ENCODE assay signal across 11 cellular contexts in the genomic region with DNA sequence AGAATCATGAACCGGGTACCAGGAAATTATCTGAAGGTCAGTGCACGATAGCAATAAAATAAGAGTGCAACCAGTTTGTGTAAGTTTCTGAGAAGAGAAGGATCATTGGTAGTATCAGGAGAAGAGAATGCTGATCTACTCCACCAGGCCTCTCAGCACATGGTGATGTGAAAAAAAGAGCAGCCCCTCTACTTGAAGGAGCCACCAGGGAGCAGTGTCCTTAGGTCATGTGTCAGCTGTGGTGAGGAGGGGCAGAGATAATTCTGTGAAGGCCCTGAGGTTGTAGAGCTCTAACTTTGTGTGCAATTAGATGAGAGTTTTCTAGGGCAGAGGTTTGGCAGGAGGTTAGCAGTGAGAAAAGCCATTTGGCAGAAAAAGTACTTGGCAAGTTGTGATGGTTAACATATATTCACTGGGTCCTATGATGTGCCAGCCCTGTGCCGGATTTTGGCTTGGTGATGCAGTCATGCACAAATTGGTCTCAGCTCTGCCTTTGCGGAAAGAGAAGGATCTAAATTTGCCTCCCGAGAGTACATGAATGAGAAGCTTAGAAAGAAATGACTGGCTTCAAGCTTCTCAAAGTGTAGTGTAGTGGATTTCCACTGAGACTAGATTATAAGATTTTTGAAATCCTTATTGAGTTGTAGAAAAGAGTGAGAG. TPM values are rescaled to one million over a fixed set of nuclear protein-coding genes. Genes with fewer than 3 reads are reported as not detected.
A peak's percentile ranks its signal among the peaks of the same experiment; 100 is the strongest.
DNase-seq lines count a peak whose midpoint lies in the region; ATAC-seq and TF ChIP-seq lines count a peak whose summit lies in the region.
"Had no signal": no experiment of that assay in that cellular context is flagged by ENCODE, and none has a peak within 500 bp of the region (broad histone marks: within the 10 kb centered on the region; RNA-seq: fewer than 3 reads in every experiment).

No MANE protein-coding gene starts in this region.

- no peak overlapping the region for H3K4me3 Mint-ChIP-seq in WTC11
- no peak overlapping the region for H3K4me3 Mint-ChIP-seq in activated CD4-positive, alpha-beta T cell treated with anti-CD3 and anti-CD28 coated beads for 36 hours
- no peak overlapping the region for H3K4me3 Mint-ChIP-seq in activated CD4-positive, alpha-beta memory T cell treated with anti-CD3 and anti-CD28 coated beads, Interleukin-2, amount 10 ng/mL, durations not matched to agents 7 days and 5 days
- H3K4me3 Mint-ChIP-seq in activated naive CD8-positive, alpha-beta T cell treated with anti-CD3 and anti-CD28 coated beads, Interleukin-2, amount 50 U/mL, for 24 hours: no peak overlapping the region
- H3K4me3 Mint-ChIP-seq: activated CD4-positive, alpha-beta T cell treated with anti-CD3 and anti-CD28 coated beads, Interleukin-2, amount 10 ng/mL, durations not matched to agents 7 days and 5 days had no signal

- DNase-seq in WTC11 (ENCODE audit: low spot score) (peak; percentile 15), NCI-H1092 (lab: John Stamatoyannopoulos, UW) (no peak)
- DNase-seq in activated CD4-positive, alpha-beta T cell treated with anti-CD3 and anti-CD28 coated beads for 36 hours: no peak
- no peak for DNase-seq in activated CD4-positive, alpha-beta memory T cell treated with anti-CD3 and anti-CD28 coated beads, Interleukin-2, amount 10 ng/mL, durations not matched to agents 7 days and 5 days
- no peak for DNase-seq in activated naive CD8-positive, alpha-beta T cell treated with anti-CD3 and anti-CD28 coated beads, Interleukin-2, amount 50 U/mL, for 24 hours
- DNase-seq: activated CD4-positive, alpha-beta T cell treated with anti-CD3 and anti-CD28 coated beads, Interleukin-2, amount 10 ng/mL, durations not matched to agents 7 days and 5 days; brain microvascular endothelial cell; NCI-H510A had no signal

- peaks cover 9% of the 10 kb centered on the region for H3K9me3 Mint-ChIP-seq in WTC11
- H3K9me3 Mint-ChIP-seq in activated CD4-positive, alpha-beta T cell treated with anti-CD3 and anti-CD28 coated beads for 36 hours (ENCODE audit: low read depth): no peaks in the 10 kb centered on the region
- no peaks in the 10 kb centered on the region for H3K9me3 Mint-ChIP-seq in activated CD4-positive, alpha-beta memory T cell treated with anti-CD3 and anti-CD28 coated beads, Interleukin-2, amount 10 ng/mL, durations not matched to agents 7 days and 5 days
- H3K9me3 Mint-ChIP-seq in activated naive CD8-positive, alpha-beta T cell treated with anti-CD3 and anti-CD28 coated beads, Interleukin-2, amount 50 U/mL, for 24 hours: no peaks in the 10 kb centered on the region
- H3K9me3 Mint-ChIP-seq: activated CD4-positive, alpha-beta T cell treated with anti-CD3 and anti-CD28 coated beads, Interleukin-2, amount 10 ng/mL, durations not matched to agents 7 days and 5 days had no signal

- no peaks in the 10 kb centered on the region for H3K27me3 Mint-ChIP-seq in WTC11 (ENCODE audit: low read depth)
- no peaks in the 10 kb centered on the region for H3K27me3 Mint-ChIP-seq in activated CD4-positive, alpha-beta T cell treated with anti-CD3 and anti-CD28 coated beads for 36 hours
- peaks cover 15% of the 10 kb centered on the region for H3K27me3 Mint-ChIP-seq in activated CD4-positive, alpha-beta memory T cell treated with anti-CD3 and anti-CD28 coated beads, Interleukin-2, amount 10 ng/mL, durations not matched to agents 7 days and 5 days
- H3K27me3 Mint-ChIP-seq in activated naive CD8-positive, alpha-beta T cell treated with anti-CD3 and anti-CD28 coated beads, Interleukin-2, amount 50 U/mL, for 24 hours: peaks cover 4% of the 10 kb centered on the region

- no peaks in the 10 kb centered on the region for H3K36me3 Mint-ChIP-seq in WTC11
- no peaks in the 10 kb centered on the region for H3K36me3 Mint-ChIP-seq in activated CD4-positive, alpha-beta T cell treated with anti-CD3 and anti-CD28 coated beads for 36 hours (ENCODE audit: low read depth)
- H3K36me3 Mint-ChIP-seq in activated CD4-positive, alpha-beta memory T cell treated with anti-CD3 and anti-CD28 coated beads, Interleukin-2, amount 10 ng/mL, durations not matched to agents 7 days and 5 days (ENCODE audit: low read depth): no peaks in the 10 kb centered on the region
- H3K36me3 Mint-ChIP-seq in activated naive CD8-positive, alpha-beta T cell treated with anti-CD3 and anti-CD28 coated beads, Interleukin-2, amount 50 U/mL, for 24 hours (ENCODE audit: low read depth): no peaks in the 10 kb centered on the region

- POLR2A ChIA-PET in WTC11 (lab: Charles Lee): no interaction called here
- POLR2A ChIA-PET in activated CD4-positive, alpha-beta T cell treated with anti-CD3 and anti-CD28 coated beads for 36 hours (lab: Charles Lee): no interaction called here
- POLR2A ChIA-PET in activated CD4-positive, alpha-beta memory T cell treated with anti-CD3 and anti-CD28 coated beads, Interleukin-2, amount 10 ng/mL, durations not matched to agents 7 days and 5 days (lab: Charles Lee): interaction anchor here (0.9 to 1.4 kb wide), 2 partner anchors 19 to 89 kb away, joined by 3 to 5 read pairs; a partner anchor contains a TSS

- TF ChIP-seq CTCF in GM12872 (IDR thresholded peaks at IDR 0.05; ENCODE audit: insufficient read depth, low read depth, low read length): peak; percentile 51
- TF ChIP-seq CTCF in WTC11 (IDR thresholded peaks at IDR 0.05): no peak

- H3K27ac Mint-ChIP-seq in WTC11: no peak overlapping the region
- H3K27ac Mint-ChIP-seq in activated CD4-positive, alpha-beta T cell treated with anti-CD3 and anti-CD28 coated beads for 36 hours: no peak overlapping the region
- no peak overlapping the region for H3K27ac Mint-ChIP-seq in activated CD4-positive, alpha-beta memory T cell treated with anti-CD3 and anti-CD28 coated beads, Interleukin-2, amount 10 ng/mL, durations not matched to agents 7 days and 5 days
- no peak overlapping the region for H3K27ac Mint-ChIP-seq in activated naive CD8-positive, alpha-beta T cell treated with anti-CD3 and anti-CD28 coated beads, Interleukin-2, amount 50 U/mL, for 24 hours
- H3K27ac Mint-ChIP-seq: activated CD4-positive, alpha-beta T cell treated with anti-CD3 and anti-CD28 coated beads, Interleukin-2, amount 10 ng/mL, durations not matched to agents 7 days and 5 days had no signal

- ATAC-seq in GM19468 (IDR thresholded peaks at IDR 0.05; ENCODE audit: extremely low read depth, unreplicated experiment) (peak; percentile 51), HG03095 (IDR thresholded peaks at IDR 0.05; ENCODE audit: unreplicated experiment) (peak; percentile 94), WTC11 (peak; percentile 96)
- ATAC-seq in activated CD4-positive, alpha-beta T cell treated with anti-CD3 and anti-CD28 coated beads for 36 hours: no peak
- ATAC-seq in activated naive CD8-positive, alpha-beta T cell treated with anti-CD3 and anti-CD28 coated beads, Interleukin-2, amount 50 U/mL, for 24 hours: no peak

- intact Hi-C loops in activated CD4-positive, alpha-beta T cell treated with anti-CD3 and anti-CD28 coated beads for 36 hours (cut with DNase I, micrococcal nuclease): no loop called here

- no peaks in the 10 kb centered on the region for H3K4me1 Mint-ChIP-seq in WTC11
- no peaks in the 10 kb centered on the region for H3K4me1 Mint-ChIP-seq in activated CD4-positive, alpha-beta T cell treated with anti-CD3 and anti-CD28 coated beads for 36 hours
- H3K4me1 Mint-ChIP-seq in activated CD4-positive, alpha-beta memory T cell treated with anti-CD3 and anti-CD28 coated beads, Interleukin-2, amount 10 ng/mL, durations not matched to agents 7 days and 5 days: no peaks in the 10 kb centered on the region
- no peaks in the 10 kb centered on the region for H3K4me1 Mint-ChIP-seq in activated naive CD8-positive, alpha-beta T cell treated with anti-CD3 and anti-CD28 coated beads, Interleukin-2, amount 50 U/mL, for 24 hours
- H3K4me1 Mint-ChIP-seq: activated CD4-positive, alpha-beta T cell treated with anti-CD3 and anti-CD28 coated beads, Interleukin-2, amount 10 ng/mL, durations not matched to agents 7 days and 5 days had no signal

- CTCF ChIA-PET in WTC11 (lab: Charles Lee): interaction anchor here (0.6 to 1.2 kb wide), 12 partner anchors 9 to 264 kb away, joined by 3 to 11 read pairs (median 3); no protein-coding TSS in a partner anchor
- CTCF ChIA-PET in activated CD4-positive, alpha-beta T cell treated with anti-CD3 and anti-CD28 coated beads for 36 hours (lab: Charles Lee): interaction anchor here (0.9 kb wide), 1 partner anchor 11 kb away, joined by 3 read pairs; no protein-coding TSS in a partner anchor
- CTCF ChIA-PET in activated CD4-positive, alpha-beta memory T cell treated with anti-CD3 and anti-CD28 coated beads, Interleukin-2, amount 10 ng/mL, durations not matched to agents 7 days and 5 days (lab: Charles Lee): no interaction called here

TF ChIP-seq in WTC11, 78 proteins besides CTCF, POLR2A, EP300 and RAD21 (continues in another document):
- no peak for TF ChIP-seq TP53 (CRISPR knock-in tag; IDR thresholded peaks at IDR 0.05)
- TF ChIP-seq, protein P1, sequence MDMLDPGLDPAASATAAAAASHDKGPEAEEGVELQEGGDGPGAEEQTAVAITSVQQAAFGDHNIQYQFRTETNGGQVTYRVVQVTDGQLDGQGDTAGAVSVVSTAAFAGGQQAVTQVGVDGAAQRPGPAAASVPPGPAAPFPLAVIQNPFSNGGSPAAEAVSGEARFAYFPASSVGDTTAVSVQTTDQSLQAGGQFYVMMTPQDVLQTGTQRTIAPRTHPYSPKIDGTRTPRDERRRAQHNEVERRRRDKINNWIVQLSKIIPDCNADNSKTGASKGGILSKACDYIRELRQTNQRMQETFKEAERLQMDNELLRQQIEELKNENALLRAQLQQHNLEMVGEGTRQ (CRISPR knock-in tag; IDR thresholded peaks at IDR 0.05): 0 out of 2 replicates have a peak, but pooled peaks have one; percentile 18

RNA-seq across cellular contexts. Expression of a gene that starts 19.2 kb away (rescaled TPM):
- 49.7 to 56.9 TPM (median 54.2 TPM) in 3 replicates for total RNA-seq in WTC11 (2021)
- 10 to 100 TPM; 38.5 to 52.8 TPM for total RNA-seq in activated CD4-positive, alpha-beta T cell treated with anti-CD3 and anti-CD28 coated beads for 36 hours
- 10 to 100 TPM; 34.1 to 37.7 TPM for total RNA-seq in activated CD4-positive, alpha-beta memory T cell treated with anti-CD3 and anti-CD28 coated beads, Interleukin-2, amount 10 ng/mL, durations not matched to agents 7 days and 5 days

RNA-seq across cellular contexts. Expression of a gene that starts 33.1 kb away (rescaled TPM):
- 0.21 to 0.33 TPM in 2 of 3 replicates, not detected in the other for total RNA-seq in WTC11 (2021)
- not detected for total RNA-seq in activated CD4-positive, alpha-beta T cell treated with anti-CD3 and anti-CD28 coated beads for 36 hours
- total RNA-seq in activated CD4-positive, alpha-beta memory T cell treated with anti-CD3 and anti-CD28 coated beads, Interleukin-2, amount 10 ng/mL, durations not matched to agents 7 days and 5 days: not detected
- total RNA-seq: activated CD4-positive, alpha-beta T cell treated with anti-CD3 and anti-CD28 coated beads, Interleukin-2, amount 10 ng/mL, durations not matched to agents 7 days and 5 days had no signal

Comparison
In these comparisons a context has a peak if more than half of its experiments do, and no peak if none do; other contexts are left out.
1. ATAC-seq: peak in GM19468 (single experiment), HG03095 (single experiment) and WTC11 (single experiment); none in activated CD4-positive, alpha-beta T cell treated with anti-CD3 and anti-CD28 coated beads for 36 hours (single experiment) and activated naive CD8-positive, alpha-beta T cell treated with anti-CD3 and anti-CD28 coated beads, Interleukin-2, amount 50 U/mL, for 24 hours (single experiment).